Comparison of ENCODE assay signal across 31 cellular contexts in the genomic region with DNA sequence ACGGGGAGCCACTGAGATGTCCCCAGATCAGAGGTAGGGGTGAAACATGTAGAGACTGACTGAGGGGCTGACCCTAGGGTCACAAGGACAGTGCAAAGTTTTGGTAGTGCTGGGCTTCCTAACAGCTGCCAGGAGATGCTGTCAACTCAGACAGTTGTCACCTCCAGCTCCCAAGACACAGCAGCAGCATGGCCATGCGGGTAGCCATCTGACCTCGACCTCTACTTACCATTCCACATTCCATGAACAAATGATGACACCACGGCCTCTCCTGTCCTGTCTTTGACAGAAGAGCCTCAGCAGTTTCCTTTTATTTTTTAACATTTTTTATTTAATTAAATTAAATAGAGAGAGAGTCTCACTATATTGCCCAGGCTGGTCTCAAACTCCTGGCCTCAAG.
"Had no signal": no experiment of that assay in that cellular context is flagged by ENCODE, and none has a peak within 500 bp of the region (broad histone marks: within the 10 kb centered on the region; RNA-seq: fewer than 3 reads in every experiment).

No MANE protein-coding gene starts in this region.

- FAIRE-seq: frontal cortex had no signal

- H3K9me3 ChIP-seq: ascending aorta, breast epithelium, colonic mucosa had no signal

- H3K27me3 Mint-ChIP-seq: activated CD4-positive, alpha-beta memory T cell treated with anti-CD3 and anti-CD28 coated beads for 36 hours; activated CD4-positive, alpha-beta T cell treated with anti-CD3 and anti-CD28 coated beads for 36 hours; activated CD4-positive, alpha-beta T cell treated with anti-CD3 and anti-CD28 coated beads, Interleukin-2, amount 10 ng/mL, durations not matched to agents 24 days and 14 days; activated CD8-positive, alpha-beta memory T cell treated with anti-CD3 and anti-CD28 coated beads, Interleukin-2, amount 10 ng/mL, durations not matched to agents 7 days and 5 days; activated naive CD4-positive, alpha-beta T cell treated with anti-CD3 and anti-CD28 coated beads, Interleukin-2, amount 50 U/mL, for 24 hours; activated naive CD8-positive, alpha-beta T cell treated with anti-CD3 and anti-CD28 coated beads for 36 hours had no signal

- H3K4me1 ChIP-seq: ascending aorta, breast epithelium, colonic mucosa had no signal

- H3K27me3 ChIP-seq: ascending aorta, breast epithelium, cardiac muscle cell, colonic mucosa, dorsolateral prefrontal cortex had no signal

- DNase-seq: activated CD4-positive, alpha-beta memory T cell treated with anti-CD3 and anti-CD28 coated beads for 36 hours; activated CD4-positive, alpha-beta T cell treated with anti-CD3 and anti-CD28 coated beads for 36 hours; activated CD4-positive, alpha-beta T cell treated with anti-CD3 and anti-CD28 coated beads, Interleukin-2, amount 10 ng/mL, durations not matched to agents 24 days and 14 days; activated CD4-positive, CD25-positive, alpha-beta regulatory T cell; activated CD4-positive, CD25-positive, alpha-beta regulatory T cell treated with anti-CD3 and anti-CD28 coated beads, Interleukin-2, amount 50 U/mL, for 72 hours; activated CD8-positive, alpha-beta memory T cell treated with anti-CD3 and anti-CD28 coated beads, Interleukin-2, amount 10 ng/mL, durations not matched to agents 7 days and 5 days; activated CD8-positive, alpha-beta memory T cell treated with anti-CD3 and anti-CD28 coated beads, Interleukin-2, amount 50 U/mL, for 4 hours; activated CD8-positive, alpha-beta T cell treated with anti-CD3 and anti-CD28 coated beads, Interleukin-2, amount 10 ng/mL, durations not matched to agents 7 days and 5 days; activated effector memory CD4-positive, alpha-beta T cell treated with anti-CD3 and anti-CD28 coated beads, Interleukin-2, amount 50 U/mL, for 16 hours; activated naive CD4-positive, alpha-beta T cell treated with anti-CD3 and anti-CD28 coated beads for 36 hours; activated naive CD8-positive, alpha-beta T cell treated with anti-CD3 and anti-CD28 coated beads for 36 hours; activated naive CD8-positive, alpha-beta T cell treated with anti-CD3 and anti-CD28 coated beads, Interleukin-2, amount 50 U/mL, for 24 hours; activated T-cell treated with anti-CD3 and anti-CD28 coated beads, Interleukin-2, amount 50 U/mL, for 1 hour; activated T-cell treated with anti-CD3 and anti-CD28 coated beads, Interleukin-2, amount 50 U/mL, for 48 hours; central memory CD4-positive, alpha-beta T cell; cerebellar nuclear complex; colonic mucosa; dorsolateral prefrontal cortex; effector memory CD4-positive, alpha-beta T cell; endodermal cell; foreskin fibroblast; T-helper 2 cell had no signal

- H3K27ac ChIP-seq: ascending aorta, breast epithelium, cardiac muscle cell, colonic mucosa, dorsolateral prefrontal cortex had no signal

- H3K27ac Mint-ChIP-seq: activated CD4-positive, alpha-beta memory T cell treated with anti-CD3 and anti-CD28 coated beads for 36 hours; activated CD4-positive, alpha-beta T cell treated with anti-CD3 and anti-CD28 coated beads for 36 hours; activated CD4-positive, alpha-beta T cell treated with anti-CD3 and anti-CD28 coated beads, Interleukin-2, amount 10 ng/mL, durations not matched to agents 24 days and 14 days; activated CD8-positive, alpha-beta memory T cell treated with anti-CD3 and anti-CD28 coated beads, Interleukin-2, amount 10 ng/mL, durations not matched to agents 7 days and 5 days; activated CD8-positive, alpha-beta T cell treated with anti-CD3 and anti-CD28 coated beads, Interleukin-2, amount 10 ng/mL, durations not matched to agents 7 days and 5 days; activated naive CD4-positive, alpha-beta T cell treated with anti-CD3 and anti-CD28 coated beads for 36 hours; activated naive CD4-positive, alpha-beta T cell treated with anti-CD3 and anti-CD28 coated beads, Interleukin-2, amount 50 U/mL, for 24 hours; activated naive CD8-positive, alpha-beta T cell treated with anti-CD3 and anti-CD28 coated beads, Interleukin-2, amount 50 U/mL, for 24 hours; activated T-helper 1 cell treated with anti-CD3 and anti-CD28 coated beads, Interleukin-12 subunit alpha, Interleukin-12 subunit beta, Interleukin-2, Interleukin-4 antibody, amounts not matched to agents 30 ng/mL and 10 ng/mL and 1 ng/mL, durations not matched to agents 14 hours and 24 hours and 36 hours; activated T-helper 2 cell treated with anti-CD3 and anti-CD28 coated beads, Interferon-gamma antibody, Interleukin-2, Interleukin-4, amounts not matched to agents 10 μg/mL and 5 μg/mL and 100 μg/mL, durations not matched to agents 14 hours and 24 hours and 36 hours; brain; dendritic cell treated with granulocyte-macrophage colony-stimulating factor and Interleukin-4, amounts not matched to agents 40 ng/mL and 50 ng/mL, for 4 days; endodermal cell had no signal

- H3K9me3 Mint-ChIP-seq: activated CD4-positive, alpha-beta memory T cell treated with anti-CD3 and anti-CD28 coated beads for 36 hours; activated CD4-positive, alpha-beta T cell treated with anti-CD3 and anti-CD28 coated beads, Interleukin-2, amount 10 ng/mL, durations not matched to agents 24 days and 14 days; activated naive CD4-positive, alpha-beta T cell treated with anti-CD3 and anti-CD28 coated beads for 36 hours; activated naive CD4-positive, alpha-beta T cell treated with anti-CD3 and anti-CD28 coated beads, Interleukin-2, amount 50 U/mL, for 24 hours; activated naive CD8-positive, alpha-beta T cell treated with anti-CD3 and anti-CD28 coated beads for 36 hours; activated naive CD8-positive, alpha-beta T cell treated with anti-CD3 and anti-CD28 coated beads, Interleukin-2, amount 50 U/mL, for 24 hours; activated T-helper 1 cell treated with anti-CD3 and anti-CD28 coated beads, Interleukin-12 subunit alpha, Interleukin-12 subunit beta, Interleukin-2, Interleukin-4 antibody, amounts not matched to agents 30 ng/mL and 10 ng/mL and 1 ng/mL, durations not matched to agents 14 hours and 24 hours and 36 hours; activated T-helper 2 cell treated with anti-CD3 and anti-CD28 coated beads, Interferon-gamma antibody, Interleukin-2, Interleukin-4, amounts not matched to agents 10 μg/mL and 5 μg/mL and 100 μg/mL, durations not matched to agents 14 hours and 24 hours and 36 hours; brain; dendritic cell treated with granulocyte-macrophage colony-stimulating factor and Interleukin-4, amounts not matched to agents 40 ng/mL and 50 ng/mL, for 4 days; endodermal cell had no signal

- H3K4me3 Mint-ChIP-seq: activated CD4-positive, alpha-beta memory T cell treated with anti-CD3 and anti-CD28 coated beads for 36 hours; activated CD4-positive, alpha-beta T cell treated with anti-CD3 and anti-CD28 coated beads for 36 hours; activated CD4-positive, alpha-beta T cell treated with anti-CD3 and anti-CD28 coated beads, Interleukin-2, amount 10 ng/mL, durations not matched to agents 24 days and 14 days; activated CD8-positive, alpha-beta memory T cell treated with anti-CD3 and anti-CD28 coated beads, Interleukin-2, amount 10 ng/mL, durations not matched to agents 7 days and 5 days; activated CD8-positive, alpha-beta T cell treated with anti-CD3 and anti-CD28 coated beads, Interleukin-2, amount 10 ng/mL, durations not matched to agents 7 days and 5 days; activated naive CD4-positive, alpha-beta T cell treated with anti-CD3 and anti-CD28 coated beads for 36 hours; activated naive CD4-positive, alpha-beta T cell treated with anti-CD3 and anti-CD28 coated beads, Interleukin-2, amount 50 U/mL, for 24 hours; activated naive CD8-positive, alpha-beta T cell treated with anti-CD3 and anti-CD28 coated beads for 36 hours; activated naive CD8-positive, alpha-beta T cell treated with anti-CD3 and anti-CD28 coated beads, Interleukin-2, amount 50 U/mL, for 24 hours; activated T-helper 1 cell treated with anti-CD3 and anti-CD28 coated beads, Interleukin-12 subunit alpha, Interleukin-12 subunit beta, Interleukin-2, Interleukin-4 antibody, amounts not matched to agents 30 ng/mL and 10 ng/mL and 1 ng/mL, durations not matched to agents 14 hours and 24 hours and 36 hours; brain; dendritic cell treated with granulocyte-macrophage colony-stimulating factor and Interleukin-4, amounts not matched to agents 40 ng/mL and 50 ng/mL, for 4 days; endodermal cell had no signal

- H3K36me3 ChIP-seq: ascending aorta, breast epithelium, cardiac muscle cell, colonic mucosa had no signal

- H3K4me3 ChIP-seq: ascending aorta, breast epithelium, cardiac muscle cell, colonic mucosa, dorsolateral prefrontal cortex had no signal

- H3K36me3 Mint-ChIP-seq: activated CD4-positive, alpha-beta memory T cell treated with anti-CD3 and anti-CD28 coated beads for 36 hours; activated CD8-positive, alpha-beta memory T cell treated with anti-CD3 and anti-CD28 coated beads, Interleukin-2, amount 10 ng/mL, durations not matched to agents 7 days and 5 days; activated naive CD4-positive, alpha-beta T cell treated with anti-CD3 and anti-CD28 coated beads, Interleukin-2, amount 50 U/mL, for 24 hours; activated naive CD8-positive, alpha-beta T cell treated with anti-CD3 and anti-CD28 coated beads for 36 hours; brain had no signal
